ENCODE assay signal across 14 cellular contexts in genomic region chr2:8315766-8316165, GRCh38.
DNase-seq lines count a peak whose midpoint lies in the region; ATAC-seq and TF ChIP-seq lines count a peak whose summit lies in the region.
"Had no signal": no experiment of that assay in that cellular context is flagged by ENCODE, and none has a peak within 500 bp of the region (broad histone marks: within the 10 kb centered on the region; RNA-seq: fewer than 3 reads in every experiment).

No MANE protein-coding gene starts in this region.

- peak overlapping the region; percentile 20 to 26 for H3K27ac Mint-ChIP-seq in effector memory CD8-positive, alpha-beta T cell
- no peak overlapping the region for H3K27ac Mint-ChIP-seq in neural progenitor cell
- H3K27ac Mint-ChIP-seq: IgD-negative memory B cell had no signal

- no peaks in the 10 kb centered on the region for H3K27me3 ChIP-seq in neural progenitor cell
- H3K27me3 ChIP-seq: pancreas had no signal

- no peaks in the 10 kb centered on the region for H3K36me3 ChIP-seq in neural progenitor cell
- H3K36me3 ChIP-seq: pancreas had no signal

- H3F3A ChIP-seq in neural progenitor cell (ENCODE audit: low read depth) = no peaks in the 10 kb centered on the region

- no peak overlapping the region for H3K4me2 ChIP-seq in neural progenitor cell

- no peaks in the 10 kb centered on the region for H3K79me2 ChIP-seq in neural progenitor cell (ENCODE audit: low read depth)

- H3K4me1 Mint-ChIP-seq in effector memory CD8-positive, alpha-beta T cell (ENCODE audit: low read depth in 2 of 2) = peaks cover 50 to 54% of the 10 kb centered on the region in 2 donors
- H3K4me1 Mint-ChIP-seq in neural progenitor cell = peaks cover 32% of the 10 kb centered on the region

- H3K9me3 ChIP-seq in neural progenitor cell (ENCODE audit: low read depth) = no peaks in the 10 kb centered on the region
- H3K9me3 ChIP-seq: pancreas had no signal

- H3K27me3 Mint-ChIP-seq in effector memory CD8-positive, alpha-beta T cell = no peaks in the 10 kb centered on the region
- H3K27me3 Mint-ChIP-seq in neural progenitor cell (ENCODE audit: insufficient read depth, low read depth) = peaks cover 12% of the 10 kb centered on the region

- no peak overlapping the region for H3K4me3 ChIP-seq in NB4 (ENCODE audit: low read depth, low read length)
- H3K4me3 ChIP-seq in neural progenitor cell = no peak overlapping the region
- H3K4me3 ChIP-seq: dorsolateral prefrontal cortex, pancreas had no signal

- H4K20me1 ChIP-seq in neural progenitor cell (ENCODE audit: low read depth) = no peaks in the 10 kb centered on the region

- no peak for TF ChIP-seq CTCF in NB4 (IDR thresholded peaks at IDR 0.05; ENCODE audit: low read depth, low read length)
- no peak for TF ChIP-seq CTCF in neural progenitor cell (IDR thresholded peaks at IDR 0.05)

- peak overlapping the region; percentile 10 to 35 for H3K4me3 Mint-ChIP-seq in effector memory CD8-positive, alpha-beta T cell
- no peak overlapping the region for H3K4me3 Mint-ChIP-seq in neural progenitor cell
- H3K4me3 Mint-ChIP-seq: IgD-negative memory B cell had no signal

- no peak overlapping the region for H3K9ac ChIP-seq in neural progenitor cell

- H3K27ac ChIP-seq in neural progenitor cell = no peak overlapping the region
- H3K27ac ChIP-seq: dorsolateral prefrontal cortex, pancreas had no signal

- H3K9me3 Mint-ChIP-seq in effector memory CD8-positive, alpha-beta T cell = peaks cover 0 to 3% of the 10 kb centered on the region in 2 donors
- peaks cover 12% of the 10 kb centered on the region for H3K9me3 Mint-ChIP-seq in neural progenitor cell

- peaks cover 20% of the 10 kb centered on the region for H3K4me1 ChIP-seq in neural progenitor cell
- H3K4me1 ChIP-seq: pancreas had no signal

- H2AFZ ChIP-seq in neural progenitor cell (replicated peaks) = no peak overlapping the region

- no peak for TF ChIP-seq POLR2A in NB4 (IDR thresholded peaks at IDR 0.05; ENCODE audit: extremely low read depth, insufficient read length)

- H3K36me3 Mint-ChIP-seq in effector memory CD8-positive, alpha-beta T cell (ENCODE audit: insufficient read depth) = no peaks in the 10 kb centered on the region
- no peaks in the 10 kb centered on the region for H3K36me3 Mint-ChIP-seq in neural progenitor cell

- DNase-seq in ELF-1 (ENCODE audit: low read depth, low spot score) (peak; percentile 88), NB4 (ENCODE audit: low read depth) (peak; percentile 40), neural progenitor cell (ENCODE audit: low spot score) (peak; percentile 64), DMS79 treated with DMSO at 0.1 percent for 48 hours (lab: John Stamatoyannopoulos, UW) (no peak), amniotic stem cell (lab: John Stamatoyannopoulos, UW) (no peak)
- DNase-seq in effector memory CD8-positive, alpha-beta T cell = no peak
- DNase-seq: dorsolateral prefrontal cortex, glutamatergic neuron, NCI-H2029 treated with DMSO at 0.1 percent for 48 hours, pancreas, PC-3, T-helper 2 cell had no signal

- peak; percentile 70 for ATAC-seq in effector memory CD8-positive, alpha-beta T cell (replicated peaks)
- no peak for ATAC-seq in GM21360 (IDR thresholded peaks at IDR 0.05; ENCODE audit: unreplicated experiment)
- ATAC-seq: PC-3 had no signal

Comparison
In these comparisons a context has a peak if more than half of its experiments do, and no peak if none do; other contexts are left out.
1. DNase-seq: peak in ELF-1 (single experiment), NB4 (single experiment) and neural progenitor cell (single experiment); none in effector memory CD8-positive, alpha-beta T cell (0 of 3), DMS79 treated with DMSO at 0.1 percent for 48 hours (single experiment) and amniotic stem cell (single experiment).